In genomic region chr11:65988791-65989592, GRCh38 we compare ENCODE assay signal across 8 cellular contexts. TPM values are rescaled to one million over a fixed set of nuclear protein-coding genes. Genes with fewer than 3 reads are reported as not detected.
A peak's percentile ranks its signal among the peaks of the same experiment; 100 is the strongest.
DNase-seq lines count a peak whose midpoint lies in the region; ATAC-seq, FAIRE-seq and TF ChIP-seq lines count a peak whose summit lies in the region.

No MANE protein-coding gene starts in this region.

- TF ChIP-seq CTCF in GM12872 (IDR thresholded peaks at IDR 0.05; ENCODE audit: insufficient read depth, low read depth, low read length) (peak; percentile 93), glutamatergic neuron (IDR thresholded peaks at IDR 0.05; ENCODE audit: partially characterized antibody, unreplicated experiment) (peak; percentile 80)

- peak; percentile 88 for DNase-seq in NCI-H1417 treated with DMSO at 0.1 percent for 48 hours (lab: John Stamatoyannopoulos, UW)
- peak; percentile 96 for DNase-seq in SKM-1 treated with dmso at 0.1 percent for 144 hours (lab: John Stamatoyannopoulos, UW; ENCODE audit: unreplicated experiment)
- DNase-seq in glutamatergic neuron: peak; percentile 83
- peak; percentile 91 for DNase-seq in posterior vena cava (ENCODE audit: low spot score)
- DNase-seq in urothelium cell line (ENCODE audit: low spot score): peak; percentile 85

- H3K27me3 Mint-ChIP-seq in activated naive CD8-positive, alpha-beta T cell: no peaks in the 10 kb centered on the region
- H3K27me3 Mint-ChIP-seq in glutamatergic neuron (ENCODE audit: unreplicated experiment): no peaks in the 10 kb centered on the region

- intact Hi-C loops in posterior vena cava (cut with DNase I): loop anchor here (2.0 to 5.0 kb wide), 2 partner anchors 104 to 107 kb away; no protein-coding TSS in a partner anchor

- FAIRE-seq in urothelium cell line (lab: Jason Lieb, UNC): peak; percentile 93

- no peak overlapping the region for H3K4me3 Mint-ChIP-seq in activated naive CD8-positive, alpha-beta T cell
- no peak overlapping the region for H3K4me3 Mint-ChIP-seq in glutamatergic neuron (ENCODE audit: unreplicated experiment)

- no peaks in the 10 kb centered on the region for H3K36me3 Mint-ChIP-seq in activated naive CD8-positive, alpha-beta T cell
- H3K36me3 Mint-ChIP-seq in glutamatergic neuron (ENCODE audit: unreplicated experiment): no peaks in the 10 kb centered on the region

- H3K27ac Mint-ChIP-seq in activated naive CD8-positive, alpha-beta T cell: peak overlapping the region; percentile 67
- H3K27ac Mint-ChIP-seq in glutamatergic neuron (ENCODE audit: unreplicated experiment): peak overlapping the region; percentile 77

- ATAC-seq in HG02798 (IDR thresholded peaks at IDR 0.05; ENCODE audit: poor library complexity, unreplicated experiment): peak; percentile 94

- H3K4me1 Mint-ChIP-seq in activated naive CD8-positive, alpha-beta T cell (ENCODE audit: low read depth): peaks cover 5% of the 10 kb centered on the region
- no peaks in the 10 kb centered on the region for H3K4me1 Mint-ChIP-seq in glutamatergic neuron (ENCODE audit: low read depth, unreplicated experiment)

- no peaks in the 10 kb centered on the region for H3K9me3 Mint-ChIP-seq in activated naive CD8-positive, alpha-beta T cell (ENCODE audit: low read depth)
- no peaks in the 10 kb centered on the region for H3K9me3 Mint-ChIP-seq in glutamatergic neuron (ENCODE audit: unreplicated experiment)

RNA-seq across cellular contexts. Expression of gene EIF1AD, which starts 13.0 kb away (rescaled TPM):
- total RNA-seq in glutamatergic neuron (ENCODE audit: unreplicated experiment) (37.6 TPM), posterior vena cava (10 to 100 TPM; 24.8 to 24.9 TPM)

RNA-seq across cellular contexts. Expression of gene BANF1, which starts 13.3 kb away (rescaled TPM):
- total RNA-seq in glutamatergic neuron (ENCODE audit: unreplicated experiment) (135 TPM), posterior vena cava (100 to 1,000 TPM; 115 to 119 TPM)

RNA-seq across cellular contexts. Expression of gene CST6, which starts 22.8 kb away (rescaled TPM):
- total RNA-seq in glutamatergic neuron (ENCODE audit: unreplicated experiment): not detected
- total RNA-seq in posterior vena cava: under 1 TPM in 1 of 2 donors, not detected in 1; 0.56 TPM

RNA-seq across cellular contexts. Expression of gene SART1, which starts 27.5 kb away (rescaled TPM):
- total RNA-seq in glutamatergic neuron (ENCODE audit: unreplicated experiment) (52.3 TPM), posterior vena cava (10 to 100 TPM; 41.1 to 46.2 TPM)

RNA-seq across cellular contexts. Expression of gene CATSPER1, which starts 37.3 kb away (rescaled TPM):
- total RNA-seq in glutamatergic neuron (ENCODE audit: unreplicated experiment): not detected
- total RNA-seq in posterior vena cava: 1 to 10 TPM in 1 of 2 donors, under 1 TPM in 1; 0.24 to 1.1 TPM

Comparison
In these comparisons a context has a peak if more than half of its experiments do, and no peak if none do; other contexts are left out.
1. Peak in every context shown above with its lines: DNase-seq and ATAC-seq.